ENCODE assay signal across 14 cellular contexts in genomic region chr3:48279926-48280325, GRCh38. TPM values are rescaled to one million over a fixed set of nuclear protein-coding genes. Genes with fewer than 3 reads are reported as not detected.
A peak's percentile ranks its signal among the peaks of the same experiment; 100 is the strongest.
DNase-seq lines count a peak whose midpoint lies in the region; TF ChIP-seq lines count a peak whose summit lies in the region.
"Had no signal": no experiment of that assay in that cellular context is flagged by ENCODE, and none has a peak within 500 bp of the region (broad histone marks: within the 10 kb centered on the region; RNA-seq: fewer than 3 reads in every experiment).

No MANE protein-coding gene starts in this region.

- H3F3A ChIP-seq in neural progenitor cell (ENCODE audit: low read depth): peaks cover 9% of the 10 kb centered on the region

- H3K79me2 ChIP-seq in neural progenitor cell (ENCODE audit: low read depth): no peaks in the 10 kb centered on the region

- no peaks in the 10 kb centered on the region for H4K20me1 ChIP-seq in neural progenitor cell (ENCODE audit: low read depth)
- H4K20me1 ChIP-seq: BLaER1 treated with 17β-estradiol and CSF1 and Interleukin-3, amounts not matched to agents 10 nM and 100 nM had no signal

- no peaks in the 10 kb centered on the region for H3K4me1 ChIP-seq in HEK293 (ENCODE audit: control insufficient read depth, insufficient read depth, low read length)
- H3K4me1 ChIP-seq in neural progenitor cell: peaks cover 29% of the 10 kb centered on the region
- H3K4me1 ChIP-seq: BLaER1 treated with 17β-estradiol and CSF1 and Interleukin-3, amounts not matched to agents 10 nM and 100 nM had no signal

- TF ChIP-seq CTCF in HEK293 (tag by site-specific recombination; IDR thresholded peaks at IDR 0.05) (no peak), neural progenitor cell (IDR thresholded peaks at IDR 0.05) (no peak)

- CTCF ChIA-PET in HEK293 (lab: Yijun Ruan, JAX): interaction anchor here (0.6 to 1.7 kb wide), 2 partner anchors 132 to 156 kb away, joined by 3 to 21 read pairs; no protein-coding TSS in a partner anchor

- no peak overlapping the region for H3K27ac Mint-ChIP-seq in neural progenitor cell
- H3K27ac Mint-ChIP-seq: CD4-positive, alpha-beta T cell had no signal

- H3K27me3 ChIP-seq in neural progenitor cell: no peaks in the 10 kb centered on the region
- H3K27me3 ChIP-seq: BLaER1 treated with 17β-estradiol and CSF1 and Interleukin-3, amounts not matched to agents 10 nM and 100 nM had no signal

- H3K36me3 Mint-ChIP-seq in neural progenitor cell: peaks cover 4% of the 10 kb centered on the region

- peak; percentile 16 for DNase-seq in GM03348 (ENCODE audit: low spot score)
- DNase-seq in amniotic epithelial cell (ENCODE audit: low read depth): peak; percentile 52
- no peak for DNase-seq in neural progenitor cell (ENCODE audit: low spot score)
- no peak for DNase-seq in activated naive CD4-positive, alpha-beta T cell treated with anti-CD3 and anti-CD28 coated beads, Interleukin-2, amount 50 U/mL, for 16 hours
- DNase-seq in islet precursor cell: no peak
- no peak for DNase-seq in stimulated activated naive CD4-positive, alpha-beta T cell treated with Interleukin-2 at 50 U/mL for 16 hours (lab: John Stamatoyannopoulos, UW)
- DNase-seq: 8988T; Calu3; CD4-positive, alpha-beta T cell; DMS79 had no signal

- peak overlapping the region; percentile 27 for H3K4me3 Mint-ChIP-seq in neural progenitor cell
- H3K4me3 Mint-ChIP-seq: CD4-positive, alpha-beta T cell had no signal

- POLR2A ChIA-PET in HEK293 (lab: Yijun Ruan, JAX): no interaction called here

- H3K36me3 ChIP-seq in HEK293 (ENCODE audit: control insufficient read depth in 2 of 2, insufficient read depth in 1 of 2, low read length in 2 of 2): no peaks in the 10 kb centered on the region
- H3K36me3 ChIP-seq in neural progenitor cell: no peaks in the 10 kb centered on the region

- H3K9me3 ChIP-seq in HEK293 (ENCODE audit: control insufficient read depth, insufficient read depth, low read depth, low read length) (no peaks in the 10 kb centered on the region), neural progenitor cell (ENCODE audit: low read depth) (no peaks in the 10 kb centered on the region)

- H3K27ac ChIP-seq in HEK293 (ENCODE audit: extremely low read depth, low read depth, low read length): no peak overlapping the region
- H3K27ac ChIP-seq in neural progenitor cell: no peak overlapping the region
- H3K27ac ChIP-seq: BLaER1 treated with 17β-estradiol and CSF1 and Interleukin-3, amounts not matched to agents 10 nM and 100 nM had no signal

- H3K4me1 Mint-ChIP-seq in neural progenitor cell: no peaks in the 10 kb centered on the region

- H3K4me2 ChIP-seq in neural progenitor cell: no peak overlapping the region
- H3K4me2 ChIP-seq: BLaER1 treated with 17β-estradiol and CSF1 and Interleukin-3, amounts not matched to agents 10 nM and 100 nM had no signal

- no peak overlapping the region for H2AFZ ChIP-seq in neural progenitor cell (replicated peaks)

- H3K4me3 ChIP-seq in HEK293 (ENCODE audit: low read depth, low read length): no peak overlapping the region
- H3K4me3 ChIP-seq in neural progenitor cell: no peak overlapping the region
- H3K4me3 ChIP-seq: BLaER1 treated with 17β-estradiol and CSF1 and Interleukin-3, amounts not matched to agents 10 nM and 100 nM had no signal

- H3K9ac ChIP-seq in neural progenitor cell: no peak overlapping the region
- H3K9ac ChIP-seq: BLaER1 treated with 17β-estradiol and CSF1 and Interleukin-3, amounts not matched to agents 10 nM and 100 nM had no signal

- H3K9me3 Mint-ChIP-seq in neural progenitor cell: no peaks in the 10 kb centered on the region
- H3K9me3 Mint-ChIP-seq: CD4-positive, alpha-beta T cell had no signal

- peaks cover 2% of the 10 kb centered on the region for H3K27me3 Mint-ChIP-seq in neural progenitor cell (ENCODE audit: insufficient read depth, low read depth)
- H3K27me3 Mint-ChIP-seq: CD4-positive, alpha-beta T cell had no signal

TF ChIP-seq in HEK293, 187 proteins besides CTCF, POLR2A, EP300 and RAD21:
- no peak for TF ChIP-seq ZNF555 (tag by site-specific recombination; conservative IDR thresholded peaks at IDR 0.05)
- 0 out of 2 replicates have a peak, but pooled peaks have one; percentile 34 for TF ChIP-seq ZFHX2 (tag by site-specific recombination; conservative IDR thresholded peaks at IDR 0.05)
- no peak for TF ChIP-seq ZNF366 (tag by site-specific recombination; conservative IDR thresholded peaks at IDR 0.05)
- 0 out of 2 replicates have a peak, but pooled peaks have one; percentile 12 for TF ChIP-seq EGR2 (tag by site-specific recombination; IDR thresholded peaks at IDR 0.05; ENCODE audit: low read depth)
- no peak for TF ChIP-seq IKZF3 (tag by site-specific recombination; IDR thresholded peaks at IDR 0.05)
- TF ChIP-seq ZBTB20 (tag by site-specific recombination; IDR thresholded peaks at IDR 0.05): no peak

RNA-seq across cellular contexts. Expression of gene NME6, which starts 21.2 kb away (rescaled TPM):
- 18.8 and 26.5 TPM in 2 replicates for total RNA-seq in neural progenitor cell (ENCODE audit: low replicate concordance)

RNA-seq across cellular contexts. Expression of gene ZNF589, which starts 39.0 kb away (rescaled TPM):
- 49.9 and 57.3 TPM in 2 replicates for total RNA-seq in neural progenitor cell (ENCODE audit: low replicate concordance)

RNA-seq across cellular contexts. Expression of gene SPINK8, which starts 53.5 kb away (rescaled TPM):
- not detected in 2 replicates for total RNA-seq in neural progenitor cell (ENCODE audit: low replicate concordance)
- total RNA-seq: Calu3; CD4-positive, alpha-beta T cell; G401; H1 had no signal

RNA-seq across cellular contexts. Expression of gene CAMP, which starts 56.6 kb away (rescaled TPM):
- not detected in 2 replicates for total RNA-seq in neural progenitor cell (ENCODE audit: low replicate concordance)
- total RNA-seq: Calu3; CD4-positive, alpha-beta T cell; G401; H1 had no signal

Comparison
In these comparisons a context has a peak if more than half of its experiments do, and no peak if none do; other contexts are left out.
1. DNase-seq: peak in GM03348 (single experiment) and amniotic epithelial cell (single experiment); none in neural progenitor cell (single experiment), activated naive CD4-positive, alpha-beta T cell treated with anti-CD3 and anti-CD28 coated beads, Interleukin-2, amount 50 U/mL, for 16 hours (single experiment), islet precursor cell (single experiment) and stimulated activated naive CD4-positive, alpha-beta T cell treated with Interleukin-2 at 50 U/mL for 16 hours (single experiment).